ENCODE assay signal across 1 cellular context in genomic region chr11:45900175-45900800, GRCh38.
TF ChIP-seq lines count a peak whose summit lies in the region.
"Not testable (repeated sequence)": the region's sequence is repeated elsewhere in the genome, so short reads cannot be mapped to it uniquely, and the experiment has no call there.

No MANE protein-coding gene starts in this region.

TF ChIP-seq in K562, 482 proteins besides CTCF, POLR2A, EP300 and RAD21:
- TF ChIP-seq ZFX (CRISPR knock-in tag; IDR thresholded peaks at IDR 0.05): peak; percentile 49; the same call in 1 of the 2 replicates
- TF ChIP-seq L3MBTL2 (IDR thresholded peaks at IDR 0.05): peak; percentile 45; the same call in 1 of the 2 replicates
- TF ChIP-seq RB1 (IDR thresholded peaks at IDR 0.05; ENCODE audit: low read depth): 0 out of 2 replicates have a peak, but pooled peaks have one; percentile 14
- 0 out of 2 replicates have a peak, but pooled peaks have one; percentile 14 for TF ChIP-seq REST (CRISPR knock-in tag; IDR thresholded peaks at IDR 0.05; ENCODE audit: low read depth)
- peak; percentile 15; the same call in 1 of the 2 replicates for TF ChIP-seq PHF8 (IDR thresholded peaks at IDR 0.05; ENCODE audit: borderline replicate concordance, low read length)
- TF ChIP-seq ZBTB7A (IDR thresholded peaks at IDR 0.05; ENCODE audit: borderline replicate concordance, control insufficient read depth, low read depth, low read length): 0 out of 2 replicates have a peak, but pooled peaks have one; percentile 11
- TF ChIP-seq FIP1L1 (IDR thresholded peaks at IDR 0.05; ENCODE audit: low read depth, low read length, poor library complexity, severe bottlenecking): peak; percentile 16
- not testable (repeated sequence) for TF ChIP-seq FOXM1 (IDR thresholded peaks at IDR 0.05; ENCODE audit: low read depth); CREB1 (IDR thresholded peaks at IDR 0.05)
- 0 out of 2 replicates have a peak, but pooled peaks have one; percentile 23 for TF ChIP-seq FOXM1 (CRISPR knock-in tag; IDR thresholded peaks at IDR 0.05; ENCODE audit: low read depth)
- TF ChIP-seq PRDM10 (IDR thresholded peaks at IDR 0.05; ENCODE audit: partially characterized antibody): peak; percentile 85
- TF ChIP-seq STAG1 (CRISPR knock-in tag; IDR thresholded peaks at IDR 0.05; ENCODE audit: borderline replicate concordance): 0 out of 2 replicates have a peak, but pooled peaks have one; percentile 5
- 0 out of 2 replicates have a peak, but pooled peaks have one; percentile 23 for TF ChIP-seq POLR2G (IDR thresholded peaks at IDR 0.05; ENCODE audit: low read depth, low read length)
- TF ChIP-seq NRF1 (conservative IDR thresholded peaks at IDR 0.05 in 1 of 2, IDR thresholded peaks at IDR 0.05 in 1 of 2): peak in 1 of 2 experiments; percentile 16; a peak in 1 of 4 replicates
- TF ChIP-seq CREB1 (CRISPR knock-in tag; IDR thresholded peaks at IDR 0.05): peak; percentile 36; the same call in 1 of the 2 replicates
- peak; percentile 36; the same call in 1 of the 2 replicates for TF ChIP-seq TFAP4 (CRISPR knock-in tag; IDR thresholded peaks at IDR 0.05; ENCODE audit: borderline replicate concordance)
TF ChIP-seq in K562: peak in this region for 14; not testable (repeated sequence) for 468.
